Comparison of ENCODE assay signal across 13 cellular contexts in genomic region chr3:184346480-184346879, GRCh38. TPM values are rescaled to one million over a fixed set of nuclear protein-coding genes. Genes with fewer than 3 reads are reported as not detected.
A peak's percentile ranks its signal among the peaks of the same experiment; 100 is the strongest.
DNase-seq lines count a peak whose midpoint lies in the region; ATAC-seq and TF ChIP-seq lines count a peak whose summit lies in the region.
"Had no signal": no experiment of that assay in that cellular context is flagged by ENCODE, and none has a peak within 500 bp of the region (broad histone marks: within the 10 kb centered on the region; RNA-seq: fewer than 3 reads in every experiment).

No MANE protein-coding gene starts in this region.

- H3K27ac ChIP-seq in Peyer's patch: peak overlapping the region in 3 of 4 donors; percentile 65 to 79 (median 73)
- H3K27ac ChIP-seq in adrenal gland: peak overlapping the region in 3 of 5 donors; percentile 22 to 84 (median 45)
- H3K27ac ChIP-seq in testis: peak overlapping the region; percentile 15 to 68

- H3K27me3 ChIP-seq in Peyer's patch: no peaks in the 10 kb centered on the region
- no peaks in the 10 kb centered on the region for H3K27me3 ChIP-seq in adrenal gland
- no peaks in the 10 kb centered on the region for H3K27me3 ChIP-seq in testis
- H3K27me3 ChIP-seq: MG63 had no signal

- H3K4me3 ChIP-seq in Peyer's patch: no peak overlapping the region
- H3K4me3 ChIP-seq in adrenal gland: no peak overlapping the region
- H3K4me3 ChIP-seq in testis: no peak overlapping the region
- H3K4me3 ChIP-seq: MG63 had no signal

- intact Hi-C loops in adrenal gland (cut with DNase I): no loop called here
- intact Hi-C loops in testis (cut with DNase I; ENCODE audit: low total_unique reads): no loop called here

- TF ChIP-seq POLR2A in Peyer's patch (IDR thresholded peaks at IDR 0.05) (no peak), adrenal gland (IDR thresholded peaks at IDR 0.05) (no peak), testis (IDR thresholded peaks at IDR 0.05) (no peak)

- 87 to 98% (median 96%) methylated on average over 5 to 16 of the region's 16 CpGs for WGBS in adrenal gland, 4 donors
- WGBS in testis, 2 donors: 93 to 96% methylated on average over 11 to 16 of the region's 16 CpGs

- ATAC-seq in left lobe of liver: no peak
- no peak for ATAC-seq in HG03280 (IDR thresholded peaks at IDR 0.05; ENCODE audit: unreplicated experiment)

- H3K9me3 ChIP-seq in Peyer's patch (no peaks in the 10 kb centered on the region), adrenal gland (replicated peaks in 1 of 3) (no peaks in the 10 kb centered on the region), testis (no peaks in the 10 kb centered on the region)
- H3K9me3 ChIP-seq: Caco-2, MG63 had no signal

- H3K36me3 ChIP-seq in Peyer's patch (peaks cover 0 to 43% (median 0%) of the 10 kb centered on the region in 3 donors), adrenal gland (replicated peaks in 1 of 2) (peaks cover 0 to 33% of the 10 kb centered on the region in 2 donors), testis (ENCODE audit: low read depth, missing control alignments) (no peaks in the 10 kb centered on the region)

- TF ChIP-seq CTCF in Peyer's patch (IDR thresholded peaks at IDR 0.05) (no peak), adrenal gland (IDR thresholded peaks at IDR 0.05) (no peak), testis (IDR thresholded peaks at IDR 0.05) (no peak)

- peaks cover 0 to 14% (median 1%) of the 10 kb centered on the region in 4 donors for H3K4me1 ChIP-seq in Peyer's patch
- H3K4me1 ChIP-seq in adrenal gland (replicated peaks in 1 of 2): peaks cover 6 to 25% of the 10 kb centered on the region in 2 donors
- peaks cover 63% of the 10 kb centered on the region for H3K4me1 ChIP-seq in testis
- H3K4me1 ChIP-seq: Caco-2 had no signal

- peak in 1 of 3 donors; percentile 46 for DNase-seq in Peyer's patch
- DNase-seq in adrenal gland: peak in 1 of 7 donors; percentile 33
- DNase-seq in left lobe of liver (ENCODE audit: low spot score): peak; percentile 45
- no peak for DNase-seq in testis
- DNase-seq in activated effector memory CD4-positive, alpha-beta T cell treated with anti-CD3 and anti-CD28 coated beads, Interleukin-2, amount 50 U/mL, for 16 hours: no peak
- no peak for DNase-seq in T-helper 9 cell
- DNase-seq: Caco-2, NCI-H1092, NCI-H510A treated with DMSO at 0.1 percent for 48 hours, NCI-H82, Right ventricle myocardium superior had no signal

RNA-seq across cellular contexts. Expression of gene FAM131A, which starts 9.1 kb away (rescaled TPM):
- 10 to 100 TPM in 3 of 4 donors, 1 to 10 TPM in 1; 5.8 to 47.9 (median 19.6) TPM for total RNA-seq in Peyer's patch
- 10 to 100 TPM; 16.4 to 42.4 (median 33.7) TPM for total RNA-seq in adrenal gland
- polyA plus RNA-seq in adrenal gland: 10 to 100 TPM; 13.3 to 43.0 (median 39.4) TPM
- 2.5 TPM for total RNA-seq in left lobe of liver
- total RNA-seq in testis: 10 to 100 TPM; 75.9 to 77.2 TPM
- 28.1 TPM for polyA plus RNA-seq in testis (ENCODE audit: insufficient read depth, low read depth, low replicate concordance)

RNA-seq across cellular contexts. Expression of gene CLCN2, which starts 14.9 kb away (rescaled TPM):
- 10 to 100 TPM; 11.6 to 87.8 (median 63.8) TPM for total RNA-seq in Peyer's patch
- 10 to 100 TPM in 5 of 8 donors, 1 to 10 TPM in 3; 7.5 to 24.4 (median 14.9) TPM for total RNA-seq in adrenal gland
- 10 to 100 TPM; 11.4 to 27.8 (median 22.3) TPM for polyA plus RNA-seq in adrenal gland
- total RNA-seq in left lobe of liver: 4.8 TPM
- 100 to 1,000 TPM in 1 of 2 donors, 10 to 100 TPM in 1; 98.2 to 118 TPM for total RNA-seq in testis
- 46.7 TPM for polyA plus RNA-seq in testis (ENCODE audit: insufficient read depth, low read depth, low replicate concordance)

RNA-seq across cellular contexts. Expression of gene POLR2H, which starts 15.0 kb away (rescaled TPM):
- total RNA-seq in Peyer's patch (100 to 1,000 TPM in 3 of 4 donors, 10 to 100 TPM in 1; 90.8 to 307 (median 239) TPM), adrenal gland (100 to 1,000 TPM in 1 of 8 donors, 10 to 100 TPM in 7; 63.1 to 101 (median 71.1) TPM), left lobe of liver (33.9 TPM), testis (10 to 100 TPM; 65.0 to 76.4 TPM)
- polyA plus RNA-seq in adrenal gland (100 to 1,000 TPM in 2 of 3 donors, 10 to 100 TPM in 1; 87.7 to 199 (median 194) TPM), testis (ENCODE audit: insufficient read depth, low read depth, low replicate concordance) (72.2 TPM)

RNA-seq across cellular contexts. Expression of gene THPO, which starts 31.5 kb away (rescaled TPM):
- total RNA-seq in Peyer's patch (1 to 10 TPM in 1 of 4 donors, under 1 TPM in 1, not detected in 2; 0.54 to 2.5 TPM), adrenal gland (1 to 10 TPM in 3 of 8 donors, under 1 TPM in 2, not detected in 3; 0.60 to 5.3 (median 2.5) TPM), left lobe of liver (8.5 TPM), testis (under 1 TPM; 0.71 to 0.93 TPM)
- polyA plus RNA-seq in adrenal gland (1 to 10 TPM in 2 of 3 donors, under 1 TPM in 1; 0.82 to 4.4 (median 2.2) TPM), testis (ENCODE audit: insufficient read depth, low read depth, low replicate concordance) (7.6 TPM)

RNA-seq across cellular contexts. Expression of gene EIF4G1, which starts 32.1 kb away (rescaled TPM):
- total RNA-seq in Peyer's patch (100 to 1,000 TPM; 209 to 295 (median 244) TPM), adrenal gland (100 to 1,000 TPM; 289 to 600 (median 369) TPM), left lobe of liver (341 TPM), testis (100 to 1,000 TPM; 295 TPM)
- polyA plus RNA-seq in adrenal gland (100 to 1,000 TPM; 248 to 411 (median 268) TPM), testis (ENCODE audit: insufficient read depth, low read depth, low replicate concordance) (255 TPM)
